25 cellular contexts compared by ENCODE assay signal in genomic region chr15:101050647-101051290, GRCh38.
DNase-seq lines count a peak whose midpoint lies in the region; ATAC-seq, FAIRE-seq and TF ChIP-seq lines count a peak whose summit lies in the region.
"Had no signal": no experiment of that assay in that cellular context is flagged by ENCODE, and none has a peak within 500 bp of the region (broad histone marks: within the 10 kb centered on the region; RNA-seq: fewer than 3 reads in every experiment).

No MANE protein-coding gene starts in this region.

- no peak overlapping the region for H3K4me2 ChIP-seq in GM12878 (ENCODE audit: control insufficient read depth, insufficient read depth)
- H3K4me2 ChIP-seq: KMS-11 had no signal

- POLR2A ChIA-PET in GM12878 (lab: Charles Lee) = no interaction called here

- H3K4me1 Mint-ChIP-seq in nephron = peaks cover 39% of the 10 kb centered on the region
- H3K4me1 Mint-ChIP-seq: activated naive CD8-positive, alpha-beta T cell treated with anti-CD3 and anti-CD28 coated beads for 36 hours; activated T-helper 17 cell treated with anti-CD3 and anti-CD28 coated beads, Interleukin-2, amount 50 U/mL, for 72 hours; CD8-positive, alpha-beta memory T cell; stimulated activated effector memory CD8-positive, alpha-beta T cell treated with anti-CD3 and anti-CD28 coated beads, Interleukin-12 subunit alpha, Interleukin-12 subunit beta, amount 100 ng/mL, for 72 hours had no signal

- SMC1A ChIA-PET in GM12878 (lab: Charles Lee; ENCODE audit: uncharacterized antibody, unreplicated experiment) = no interaction called here

- H3K27me3 Mint-ChIP-seq in nephron (ENCODE audit: low read depth) = peaks cover 3% of the 10 kb centered on the region
- H3K27me3 Mint-ChIP-seq: activated naive CD8-positive, alpha-beta T cell treated with anti-CD3 and anti-CD28 coated beads for 36 hours had no signal

- H4K20me1 ChIP-seq in GM12878 (ENCODE audit: control insufficient read depth, insufficient read depth) = 0 out of 2 replicates have a peak, but pooled peaks cover 2% of the 10 kb centered on the region

- peak overlapping the region in 2 of 3 experiments; percentile 65 to 98 for H3K27ac Mint-ChIP-seq in nephron
- H3K27ac Mint-ChIP-seq: activated naive CD8-positive, alpha-beta T cell treated with anti-CD3 and anti-CD28 coated beads for 36 hours; activated T-helper 17 cell treated with anti-CD3 and anti-CD28 coated beads, Interleukin-2, amount 50 U/mL, for 72 hours; stimulated activated effector memory CD8-positive, alpha-beta T cell treated with anti-CD3 and anti-CD28 coated beads, Interleukin-12 subunit alpha, Interleukin-12 subunit beta, amount 100 ng/mL, for 72 hours had no signal

- DNase-seq in HuH-7.5 (ENCODE audit: low spot score) (peak; percentile 10), GM12878 (ENCODE audit: low read depth, low spot score) (no peak), testis (peak; percentile 10), NCI-H1417 (lab: John Stamatoyannopoulos, UW) (no peak), caudate nucleus (lab: John Stamatoyannopoulos, UW) (no peak), NCI-H69 (lab: John Stamatoyannopoulos, UW) (no peak)
- DNase-seq: activated naive CD8-positive, alpha-beta T cell treated with anti-CD3 and anti-CD28 coated beads for 36 hours; CD8-positive, alpha-beta memory T cell; cerebellar nuclear complex; effector memory CD4-positive, alpha-beta T cell; lower lobe of right lung; NCI-H1694 treated with DMSO at 0.1 percent for 48 hours; NCI-H2171 treated with DMSO at 0.1 percent for 48 hours; NCI-H526 treated with DMSO at 0.1 percent for 48 hours; stimulated activated CD4-positive, alpha-beta T cell treated with anti-CD3 and anti-CD28 coated beads, Interleukin-1b, Interleukin-23, amount 100 ng/mL, for 48 hours; SW 1271 had no signal

- H3K4me1 ChIP-seq in GM12878 (ENCODE audit: control insufficient read depth, insufficient read depth, low read length) (no peaks in the 10 kb centered on the region), testis (peaks cover 17% of the 10 kb centered on the region)
- H3K4me1 ChIP-seq: lower lobe of right lung had no signal

- no peak overlapping the region for H3K4me3 ChIP-seq in GM12878
- no peak overlapping the region for H3K4me3 ChIP-seq in testis
- H3K4me3 ChIP-seq: lower lobe of right lung, thoracic aorta had no signal

- WGBS in GM12878 (ENCODE audit: insufficient coverage, insufficient replicate concordance, low lambda C conversion rate, missing lambda C conversion rate) = 43% methylated on average over 9 of the region's 9 CpGs
- WGBS in testis, 2 donors = 80 to 84% methylated on average over 8 to 9 of the region's 9 CpGs

- CTCF ChIA-PET in GM12878 (lab: Yijun Ruan, JAX) = interaction anchor here (1.0 kb wide), 1 partner anchor 207 kb away, joined by 3 read pairs; no protein-coding TSS in a partner anchor

- H3K79me2 ChIP-seq in GM12878 (ENCODE audit: control insufficient read depth, insufficient read depth, low read length) = no peaks in the 10 kb centered on the region

- intact Hi-C loops in GM12878 (cut with micrococcal nuclease; ENCODE audit: unreplicated experiment) = no loop called here
- intact Hi-C loops in testis (cut with DNase I; ENCODE audit: low total_unique reads) = no loop called here

- H3K36me3 ChIP-seq in GM12878 (ENCODE audit: control insufficient read depth in 2 of 2, insufficient read depth in 2 of 2, low read length in 1 of 2) (peaks cover 19 to 43% of the 10 kb centered on the region in 2 experiments), testis (ENCODE audit: low read depth, missing control alignments) (no peaks in the 10 kb centered on the region)

- TF ChIP-seq CTCF in GM12878 (IDR thresholded peaks at IDR 0.05 in 2 of 3, conservative IDR thresholded peaks at IDR 0.05 in 1 of 3; ENCODE audit: control insufficient read depth in 2 of 3, extremely low read depth in 1 of 3, insufficient read depth in 1 of 3, low read depth in 3 of 3, low read length in 3 of 3) (no peak), nephron (IDR thresholded peaks at IDR 0.05; ENCODE audit: unreplicated experiment in 3 of 3) (no peak), testis (IDR thresholded peaks at IDR 0.05) (no peak)

- H3K27ac ChIP-seq in GM12878 (ENCODE audit: control insufficient read depth, insufficient read depth) (no peak overlapping the region), testis (no peak overlapping the region), caudate nucleus (ENCODE audit: low read depth, low read length) (no peak overlapping the region)
- H3K27ac ChIP-seq: KMS-11, lower lobe of right lung, RWPE1, thoracic aorta had no signal

- no peak overlapping the region for H2AFZ ChIP-seq in GM12878 (ENCODE audit: control insufficient read depth, low read depth, low read length)

- no peak for TF ChIP-seq POLR2A in GM12878 (IDR thresholded peaks at IDR 0.05; ENCODE audit: low read depth, low read length)
- no peak for TF ChIP-seq POLR2A in testis (IDR thresholded peaks at IDR 0.05)

- no peak for FAIRE-seq in GM12878 (lab: Jason Lieb, UNC)
- FAIRE-seq: GM19239, kidney had no signal

- H3K9ac ChIP-seq in GM12878 (ENCODE audit: control insufficient read depth, insufficient read depth, low read length) = no peak overlapping the region
- H3K9ac ChIP-seq: KMS-11 had no signal

- no peak overlapping the region for H3K4me3 Mint-ChIP-seq in nephron
- H3K4me3 Mint-ChIP-seq: activated naive CD8-positive, alpha-beta T cell treated with anti-CD3 and anti-CD28 coated beads for 36 hours; activated T-helper 17 cell treated with anti-CD3 and anti-CD28 coated beads, Interleukin-2, amount 50 U/mL, for 72 hours; CD8-positive, alpha-beta memory T cell; stimulated activated effector memory CD8-positive, alpha-beta T cell treated with anti-CD3 and anti-CD28 coated beads, Interleukin-12 subunit alpha, Interleukin-12 subunit beta, amount 100 ng/mL, for 72 hours had no signal

- H3K9me3 ChIP-seq in GM12878 (replicated peaks; ENCODE audit: control insufficient read depth, insufficient read depth, low read length) = no peaks in the 10 kb centered on the region
- no peaks in the 10 kb centered on the region for H3K9me3 ChIP-seq in testis
- H3K9me3 ChIP-seq: lower lobe of right lung, thoracic aorta had no signal

- RAD21 ChIA-PET in GM12878 (lab: Charles Lee; ENCODE audit: unreplicated experiment) = no interaction called here

- no TSS peak for BruUV-seq in GM12878 (replicated peaks; lab: Mats Ljungman, UMichigan)

- TF ChIP-seq RAD21 in GM12878 (IDR thresholded peaks at IDR 0.05; ENCODE audit: insufficient read depth, low read depth, low read length) = no peak

- no peak for TF ChIP-seq EP300 in GM12878 (IDR thresholded peaks at IDR 0.05; ENCODE audit: borderline replicate concordance in 1 of 2, control insufficient read depth in 1 of 2, low read depth in 2 of 2, low read length in 2 of 2)

- H3K27me3 ChIP-seq in GM12878 (replicated peaks in 1 of 2; ENCODE audit: control insufficient read depth in 2 of 2, insufficient read depth in 2 of 2, low read length in 1 of 2) (no peaks in the 10 kb centered on the region), testis (no peaks in the 10 kb centered on the region)

- H3K36me3 Mint-ChIP-seq in nephron (ENCODE audit: low read depth) = no peaks in the 10 kb centered on the region
- H3K36me3 Mint-ChIP-seq: activated naive CD8-positive, alpha-beta T cell treated with anti-CD3 and anti-CD28 coated beads for 36 hours; CD8-positive, alpha-beta memory T cell; stimulated activated effector memory CD8-positive, alpha-beta T cell treated with anti-CD3 and anti-CD28 coated beads, Interleukin-12 subunit alpha, Interleukin-12 subunit beta, amount 100 ng/mL, for 72 hours had no signal

- ATAC-seq in GM12878 = peak; percentile 61
- ATAC-seq: activated CD4-positive, CD25-positive, alpha-beta regulatory T cell treated with anti-CD3 and anti-CD28 coated beads, Interleukin-2, amount 50 U/mL, for 24 hours; activated T-helper 17 cell treated with anti-CD3 and anti-CD28 coated beads, Interleukin-2, amount 50 U/mL, for 72 hours; lower lobe of right lung; stimulated activated effector memory CD8-positive, alpha-beta T cell treated with anti-CD3 and anti-CD28 coated beads, Interleukin-12 subunit alpha, Interleukin-12 subunit beta, amount 100 ng/mL, for 72 hours had no signal

- no peaks in the 10 kb centered on the region for H3K9me3 Mint-ChIP-seq in nephron
- H3K9me3 Mint-ChIP-seq: activated naive CD8-positive, alpha-beta T cell treated with anti-CD3 and anti-CD28 coated beads for 36 hours; activated T-helper 17 cell treated with anti-CD3 and anti-CD28 coated beads, Interleukin-2, amount 50 U/mL, for 72 hours; CD8-positive, alpha-beta memory T cell; stimulated activated effector memory CD8-positive, alpha-beta T cell treated with anti-CD3 and anti-CD28 coated beads, Interleukin-12 subunit alpha, Interleukin-12 subunit beta, amount 100 ng/mL, for 72 hours had no signal

- in situ Hi-C loops in GM12878 (cut with MboI) = no loop called here

TF ChIP-seq in GM12878, 131 proteins besides CTCF, POLR2A, EP300 and RAD21:
- TF ChIP-seq NR2F1 (conservative IDR thresholded peaks at IDR 0.05) = no peak
- no peak for TF ChIP-seq KAT2A (conservative IDR thresholded peaks at IDR 0.05; ENCODE audit: control insufficient read depth, low read depth, low read length)
- no peak for TF ChIP-seq HDGF (IDR thresholded peaks at IDR 0.05)
- TF ChIP-seq JUNB (IDR thresholded peaks at IDR 0.05) = no peak
- TF ChIP-seq LARP7 (IDR thresholded peaks at IDR 0.05) = no peak
- TF ChIP-seq IKZF1 (conservative IDR thresholded peaks at IDR 0.05) = no peak
- no peak for TF ChIP-seq SIN3A (IDR thresholded peaks at IDR 0.05; ENCODE audit: low read depth, low read length)
- no peak for TF ChIP-seq CBFB (IDR thresholded peaks at IDR 0.05; ENCODE audit: low read depth)
- no peak for TF ChIP-seq ATF2 (IDR thresholded peaks at IDR 0.05; ENCODE audit: low read length)
- no peak for TF ChIP-seq DPF2 (IDR thresholded peaks at IDR 0.05)
- TF ChIP-seq TCF7 (IDR thresholded peaks at IDR 0.05; ENCODE audit: borderline replicate concordance) = no peak
- TF ChIP-seq ZSCAN29 (IDR thresholded peaks at IDR 0.05) = no peak
- TF ChIP-seq RB1 (IDR thresholded peaks at IDR 0.05; ENCODE audit: borderline replicate concordance) = no peak
TF ChIP-seq in GM12878: peak in this region for 0.

Comparison
In these comparisons a context has a peak if more than half of its experiments do, and no peak if none do; other contexts are left out.
1. DNase-seq: peak in HuH-7.5 (single experiment) and testis (single experiment); none in GM12878 (single experiment), NCI-H1417 (0 of 3), caudate nucleus (0 of 61) and NCI-H69 (single experiment).